15 cellular contexts compared by ENCODE assay signal in the genomic region with DNA sequence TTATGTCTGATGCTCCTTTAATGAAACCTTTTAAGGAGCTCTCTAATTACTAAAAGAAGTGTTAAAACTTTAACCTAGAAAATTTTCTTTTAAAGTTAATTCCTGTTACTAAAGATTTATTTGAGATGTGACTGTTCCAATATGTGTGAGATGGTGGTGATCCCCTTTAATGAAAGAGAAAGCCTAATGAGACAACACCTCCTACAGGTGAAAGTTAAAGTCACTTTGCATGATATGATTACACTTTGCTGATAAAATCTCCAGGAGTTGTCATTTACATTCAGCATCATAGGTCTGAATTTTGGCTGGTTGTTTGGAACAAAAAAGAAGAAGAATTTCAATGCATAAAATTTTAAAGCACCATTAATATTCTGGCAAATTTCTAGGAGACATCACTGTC.
DNase-seq lines count a peak whose midpoint lies in the region; ATAC-seq and TF ChIP-seq lines count a peak whose summit lies in the region.
"Had no signal": no experiment of that assay in that cellular context is flagged by ENCODE, and none has a peak within 500 bp of the region (broad histone marks: within the 10 kb centered on the region; RNA-seq: fewer than 3 reads in every experiment).

No MANE protein-coding gene starts in this region.

- H4K20me1 ChIP-seq in GM23338 (replicated peaks; ENCODE audit: insufficient read depth) (no peaks in the 10 kb centered on the region), HCT116 (ENCODE audit: insufficient read depth) (no peaks in the 10 kb centered on the region)

- RAD21 ChIA-PET in HCT116 (lab: Charles Lee; ENCODE audit: low non-redundant PET in 1 of 2, low total read pairs in 2 of 2, uncharacterized antibody in 2 of 2, unreplicated experiment in 2 of 2) = no interaction called here

- H3K79me2 ChIP-seq in GM23338 (replicated peaks; ENCODE audit: insufficient read depth) = no peaks in the 10 kb centered on the region
- no peaks in the 10 kb centered on the region for H3K79me2 ChIP-seq in HCT116 (ENCODE audit: insufficient read depth, low read length)

- POLR2A ChIA-PET in HCT116 (lab: Charles Lee) = no interaction called here
- POLR2A ChIA-PET in Panc1 (lab: Charles Lee) = no interaction called here

- no peaks in the 10 kb centered on the region for H3K4me1 Mint-ChIP-seq in GM23338
- H3K4me1 Mint-ChIP-seq: CD14-positive monocyte had no signal

- no peak overlapping the region for H3K4me3 Mint-ChIP-seq in GM23338
- H3K4me3 Mint-ChIP-seq: CD14-positive monocyte; CD8-positive, alpha-beta T cell had no signal

- no peak overlapping the region for H3K27ac Mint-ChIP-seq in GM23338
- H3K27ac Mint-ChIP-seq: CD14-positive monocyte; CD8-positive, alpha-beta T cell had no signal

- H3K36me3 Mint-ChIP-seq in GM23338 (ENCODE audit: low read depth) = no peaks in the 10 kb centered on the region
- H3K36me3 Mint-ChIP-seq: CD14-positive monocyte; CD8-positive, alpha-beta T cell had no signal

- no peaks in the 10 kb centered on the region for H3F3A ChIP-seq in GM23338 (replicated peaks; ENCODE audit: low read depth)

- TF ChIP-seq CTCF in GM23338 (conservative IDR thresholded peaks at IDR 0.05; ENCODE audit: low read depth in 2 of 2) (peak; percentile 47 to 55), HCT116 (IDR thresholded peaks at IDR 0.05 in 2 of 3, conservative IDR thresholded peaks at IDR 0.05 in 1 of 3; ENCODE audit: borderline replicate concordance in 1 of 3, insufficient read depth in 1 of 3, low read depth in 2 of 3, low read length in 2 of 3) (peak in 2 of 3 experiments; percentile 14 to 26; a peak in 1 of 6 replicates), Panc1 (IDR thresholded peaks at IDR 0.05) (peak; percentile 8; the same call in 1 of the 2 replicates), epithelial cell of esophagus (IDR thresholded peaks at IDR 0.05; ENCODE audit: insufficient read depth, low read depth, low read length, missing control alignments) (no peak)

- intact Hi-C loops in HCT116 (cut with micrococcal nuclease) = no loop called here
- intact Hi-C loops in Panc1 (cut with micrococcal nuclease; ENCODE audit: unreplicated experiment) = no loop called here

- H3K9me3 Mint-ChIP-seq in GM23338 = no peaks in the 10 kb centered on the region
- H3K9me3 Mint-ChIP-seq: CD14-positive monocyte had no signal

- H2AFZ ChIP-seq in GM23338 = no peak overlapping the region
- no peak overlapping the region for H2AFZ ChIP-seq in HCT116 (ENCODE audit: low read depth, low read length, poor library complexity, severe bottlenecking)

- H3K4me1 ChIP-seq in GM23338 (ENCODE audit: insufficient read depth) (no peaks in the 10 kb centered on the region), HCT116 (ENCODE audit: control insufficient read depth in 1 of 2, insufficient read depth in 2 of 2, low read length in 2 of 2) (no peaks in the 10 kb centered on the region), Panc1 (ENCODE audit: control insufficient read depth, insufficient read depth, low read length) (no peaks in the 10 kb centered on the region)

- CTCF ChIA-PET in HCT116 (lab: Charles Lee) (no interaction called here), Panc1 (lab: Charles Lee) (no interaction called here)

- no peak overlapping the region for H3K9ac ChIP-seq in HCT116 (ENCODE audit: low read length)

- H3K4me3 ChIP-seq in GM23338 (no peak overlapping the region), HCT116 (replicated peaks in 1 of 2; ENCODE audit: low read depth in 1 of 2, low read length in 2 of 2) (no peak overlapping the region), Panc1 (ENCODE audit: low read depth in 2 of 2, low read length in 2 of 2) (no peak overlapping the region), epithelial cell of esophagus (ENCODE audit: low read length) (no peak overlapping the region)

- H3K36me3 ChIP-seq in GM23338 (ENCODE audit: insufficient read depth) (no peaks in the 10 kb centered on the region), HCT116 (ENCODE audit: control insufficient read depth in 1 of 2, insufficient read depth in 2 of 2, low read length in 2 of 2) (no peaks in the 10 kb centered on the region), Panc1 (ENCODE audit: control insufficient read depth, insufficient read depth, low read length) (no peaks in the 10 kb centered on the region)

- H3K9me3 ChIP-seq in HCT116 (ENCODE audit: control insufficient read depth in 1 of 2, insufficient read depth in 1 of 2, low read depth in 1 of 2, low read length in 2 of 2) = no peaks in the 10 kb centered on the region
- H3K9me3 ChIP-seq in Panc1 (ENCODE audit: control insufficient read depth, insufficient read depth, low read depth, low read length) = no peaks in the 10 kb centered on the region

- BruUV-seq in HCT116 (replicated peaks; lab: Mats Ljungman, UMichigan) = no TSS peak
- no TSS peak for BruUV-seq in Panc1 (replicated peaks; lab: Mats Ljungman, UMichigan)

- ATAC-seq in GM23338 (no peak), HCT116 (no peak), Panc1 (no peak), GM21529 (IDR thresholded peaks at IDR 0.05; ENCODE audit: unreplicated experiment) (no peak), HG03196 (IDR thresholded peaks at IDR 0.05; ENCODE audit: unreplicated experiment) (no peak)
- ATAC-seq: CD8-positive, alpha-beta T cell; HepG2 had no signal

- DNase-seq in GM23338 (ENCODE audit: low spot score) (peak; percentile 10), HCT116 (ENCODE audit: low read depth, low spot score) (no peak), Panc1 (ENCODE audit: low read depth, low spot score) (no peak), epithelial cell of esophagus (ENCODE audit: low read depth) (peak; percentile 1), kidney tubule cell (ENCODE audit: low spot score) (no peak), iPS-NIHi7 (ENCODE audit: extremely low spot score) (no peak)
- DNase-seq: CD8-positive, alpha-beta T cell; COR-L47; DMS153; DMS79 treated with DMSO at 0.1 percent for 48 hours; EL had no signal

- H3K9me2 ChIP-seq in GM23338 (ENCODE audit: insufficient read depth) (no peaks in the 10 kb centered on the region), HCT116 (ENCODE audit: insufficient read depth) (no peaks in the 10 kb centered on the region)

- no peaks in the 10 kb centered on the region for H3K27me3 ChIP-seq in GM23338 (ENCODE audit: insufficient read depth)
- peaks cover 26% of the 10 kb centered on the region; the same call in 1 of the 2 replicates for H3K27me3 ChIP-seq in HCT116 (ENCODE audit: insufficient read depth, low read length)
- no peaks in the 10 kb centered on the region for H3K27me3 ChIP-seq in Panc1 (ENCODE audit: control insufficient read depth, insufficient read depth, low read length)

- in situ Hi-C loops in Panc1 (cut with HindIII; ENCODE audit: low pct_unique_long_range_greater_than_20kb, low sequenced_read_pairs) = no loop called here

- no peak for TF ChIP-seq POLR2A in HCT116 (IDR thresholded peaks at IDR 0.05; ENCODE audit: borderline replicate concordance, extremely low read depth, insufficient read depth, insufficient read length)

- no peaks in the 10 kb centered on the region for H3K27me3 Mint-ChIP-seq in GM23338 (ENCODE audit: insufficient read depth, low read depth, poor library complexity)

- H3K27ac ChIP-seq in GM23338 (ENCODE audit: low read depth) (no peak overlapping the region), HCT116 (ENCODE audit: low read depth, low read length) (no peak overlapping the region), Panc1 (ENCODE audit: low read length) (no peak overlapping the region)

- TF ChIP-seq RAD21 in HCT116 (IDR thresholded peaks at IDR 0.05; ENCODE audit: low read depth) = peak; percentile 34

- no peak overlapping the region for H3K4me2 ChIP-seq in GM23338
- H3K4me2 ChIP-seq in HCT116 (ENCODE audit: low read length) = no peak overlapping the region

TF ChIP-seq in GM23338, 12 proteins besides CTCF, POLR2A, EP300 and RAD21 (continues in another document):
- no peak for TF ChIP-seq POLR2AphosphoS5 (IDR thresholded peaks at IDR 0.05; ENCODE audit: low read depth)
- TF ChIP-seq JUNB (IDR thresholded peaks at IDR 0.05; ENCODE audit: unreplicated experiment) = no peak

TF ChIP-seq in HCT116, 20 proteins besides CTCF, POLR2A, EP300 and RAD21 (continues in another document):
- no peak for TF ChIP-seq ELF1 (IDR thresholded peaks at IDR 0.05; ENCODE audit: borderline replicate concordance, low read depth)
- TF ChIP-seq ZFX (IDR thresholded peaks at IDR 0.05) = no peak
- no peak for TF ChIP-seq SRF (IDR thresholded peaks at IDR 0.05; ENCODE audit: low read depth)
- no peak for TF ChIP-seq POLR2AphosphoS5 (IDR thresholded peaks at IDR 0.05; ENCODE audit: low read depth, low read length)
- TF ChIP-seq YY1 (IDR thresholded peaks at IDR 0.05; ENCODE audit: extremely low read depth, insufficient replicate concordance, low read depth, low read length) = no peak
- TF ChIP-seq, protein P1, sequence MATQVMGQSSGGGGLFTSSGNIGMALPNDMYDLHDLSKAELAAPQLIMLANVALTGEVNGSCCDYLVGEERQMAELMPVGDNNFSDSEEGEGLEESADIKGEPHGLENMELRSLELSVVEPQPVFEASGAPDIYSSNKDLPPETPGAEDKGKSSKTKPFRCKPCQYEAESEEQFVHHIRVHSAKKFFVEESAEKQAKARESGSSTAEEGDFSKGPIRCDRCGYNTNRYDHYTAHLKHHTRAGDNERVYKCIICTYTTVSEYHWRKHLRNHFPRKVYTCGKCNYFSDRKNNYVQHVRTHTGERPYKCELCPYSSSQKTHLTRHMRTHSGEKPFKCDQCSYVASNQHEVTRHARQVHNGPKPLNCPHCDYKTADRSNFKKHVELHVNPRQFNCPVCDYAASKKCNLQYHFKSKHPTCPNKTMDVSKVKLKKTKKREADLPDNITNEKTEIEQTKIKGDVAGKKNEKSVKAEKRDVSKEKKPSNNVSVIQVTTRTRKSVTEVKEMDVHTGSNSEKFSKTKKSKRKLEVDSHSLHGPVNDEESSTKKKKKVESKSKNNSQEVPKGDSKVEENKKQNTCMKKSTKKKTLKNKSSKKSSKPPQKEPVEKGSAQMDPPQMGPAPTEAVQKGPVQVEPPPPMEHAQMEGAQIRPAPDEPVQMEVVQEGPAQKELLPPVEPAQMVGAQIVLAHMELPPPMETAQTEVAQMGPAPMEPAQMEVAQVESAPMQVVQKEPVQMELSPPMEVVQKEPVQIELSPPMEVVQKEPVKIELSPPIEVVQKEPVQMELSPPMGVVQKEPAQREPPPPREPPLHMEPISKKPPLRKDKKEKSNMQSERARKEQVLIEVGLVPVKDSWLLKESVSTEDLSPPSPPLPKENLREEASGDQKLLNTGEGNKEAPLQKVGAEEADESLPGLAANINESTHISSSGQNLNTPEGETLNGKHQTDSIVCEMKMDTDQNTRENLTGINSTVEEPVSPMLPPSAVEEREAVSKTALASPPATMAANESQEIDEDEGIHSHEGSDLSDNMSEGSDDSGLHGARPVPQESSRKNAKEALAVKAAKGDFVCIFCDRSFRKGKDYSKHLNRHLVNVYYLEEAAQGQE (IDR thresholded peaks at IDR 0.05; ENCODE audit: low read depth) = no peak
- TF ChIP-seq, protein P2, sequence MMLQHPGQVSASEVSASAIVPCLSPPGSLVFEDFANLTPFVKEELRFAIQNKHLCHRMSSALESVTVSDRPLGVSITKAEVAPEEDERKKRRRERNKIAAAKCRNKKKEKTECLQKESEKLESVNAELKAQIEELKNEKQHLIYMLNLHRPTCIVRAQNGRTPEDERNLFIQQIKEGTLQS (IDR thresholded peaks at IDR 0.05) = no peak
- no peak for TF ChIP-seq CBX3 (IDR thresholded peaks at IDR 0.05; ENCODE audit: low read depth)
- no peak for TF ChIP-seq TCF7L2 (IDR thresholded peaks at IDR 0.05; ENCODE audit: borderline replicate concordance, extremely low read depth, insufficient read depth, insufficient read length)

Comparison
In these comparisons a context has a peak if more than half of its experiments do, and no peak if none do; other contexts are left out.
1. DNase-seq: peak in GM23338 (single experiment) and epithelial cell of esophagus (single experiment); none in HCT116 (single experiment), Panc1 (single experiment), kidney tubule cell (single experiment) and iPS-NIHi7 (single experiment).